In genomic region chr17:66481259-66481658, GRCh38 we compare ENCODE assay signal across 15 cellular contexts.
DNase-seq lines count a peak whose midpoint lies in the region; TF ChIP-seq lines count a peak whose summit lies in the region.
"Had no signal": no experiment of that assay in that cellular context is flagged by ENCODE, and none has a peak within 500 bp of the region (broad histone marks: within the 10 kb centered on the region; RNA-seq: fewer than 3 reads in every experiment).

No MANE protein-coding gene starts in this region.

- no peak for TF ChIP-seq POLR2A in tibial nerve (IDR thresholded peaks at IDR 0.05)

- POLR2A ChIA-PET in Caco-2 (lab: Charles Lee) = interaction anchor here (0.6 kb wide), 2 partner anchors 18 to 273 kb away, joined by 3 read pairs; no protein-coding TSS in a partner anchor

- peaks cover 63% of the 10 kb centered on the region for H3K36me3 Mint-ChIP-seq in activated T-cell treated with anti-CD3 and anti-CD28 coated beads, Interleukin-2, amount 50 U/mL, for 24 hours (ENCODE audit: low read depth)
- H3K36me3 Mint-ChIP-seq in dendritic cell treated with granulocyte-macrophage colony-stimulating factor and Interleukin-4, amounts not matched to agents 40 ng/mL and 50 ng/mL, for 4 days (ENCODE audit: low read depth) = peaks cover 5% of the 10 kb centered on the region
- H3K36me3 Mint-ChIP-seq in Caco-2 (ENCODE audit: insufficient read depth, unreplicated experiment) = no peaks in the 10 kb centered on the region
- peaks cover 0 to 6% (median 6%) of the 10 kb centered on the region in 3 donors for H3K36me3 Mint-ChIP-seq in immature natural killer cell

- no peak for DNase-seq in activated T-cell treated with anti-CD3 and anti-CD28 coated beads, Interleukin-2, amount 50 U/mL, for 24 hours
- DNase-seq in activated T-cell treated with anti-CD3 and anti-CD28 coated beads for 4 hours (no peak), KBM-7 (peak; percentile 22), NCI-H1930 (lab: John Stamatoyannopoulos, UW) (no peak), Caco-2 (no peak), immature natural killer cell (no peak), tibial nerve (ENCODE audit: low spot score in 2 of 2) (no peak)
- DNase-seq: BE2C; CD4-positive, alpha-beta memory T cell; GOT3; NCI-H1105; NCI-H2081 treated with DMSO at 0.1 percent for 48 hours; NCI-H82; SJCRH30 had no signal

- peak overlapping the region; percentile 32 for H3K27ac Mint-ChIP-seq in activated T-cell treated with anti-CD3 and anti-CD28 coated beads, Interleukin-2, amount 50 U/mL, for 24 hours
- peak overlapping the region; percentile 8 for H3K27ac Mint-ChIP-seq in dendritic cell treated with granulocyte-macrophage colony-stimulating factor and Interleukin-4, amounts not matched to agents 40 ng/mL and 50 ng/mL, for 4 days
- H3K27ac Mint-ChIP-seq in Caco-2 (ENCODE audit: unreplicated experiment) (no peak overlapping the region), immature natural killer cell (no peak overlapping the region)

- in situ Hi-C loops in KBM-7 (cut with MboI; ENCODE audit: low pct_unique_long_range_greater_than_20kb, low sequenced_read_pairs) = loop anchor here (25.0 kb wide), 1 partner anchor 94 kb away; no protein-coding TSS in a partner anchor

- H3K36me3 ChIP-seq in Caco-2 (ENCODE audit: control insufficient read depth, insufficient read depth, low read length) = no peaks in the 10 kb centered on the region
- no peaks in the 10 kb centered on the region for H3K36me3 ChIP-seq in tibial nerve
- H3K36me3 ChIP-seq: BE2C, SJCRH30 had no signal

- no peak overlapping the region for H3K4me3 Mint-ChIP-seq in activated T-cell treated with anti-CD3 and anti-CD28 coated beads, Interleukin-2, amount 50 U/mL, for 24 hours
- no peak overlapping the region for H3K4me3 Mint-ChIP-seq in dendritic cell treated with granulocyte-macrophage colony-stimulating factor and Interleukin-4, amounts not matched to agents 40 ng/mL and 50 ng/mL, for 4 days
- H3K4me3 Mint-ChIP-seq in Caco-2 (ENCODE audit: unreplicated experiment) (no peak overlapping the region), immature natural killer cell (no peak overlapping the region)
- H3K4me3 Mint-ChIP-seq: CD4-positive, alpha-beta memory T cell had no signal

- intact Hi-C loops in dendritic cell treated with granulocyte-macrophage colony-stimulating factor and Interleukin-4, amounts not matched to agents 40 ng/mL and 50 ng/mL, for 4 days (cut with micrococcal nuclease) = no loop called here
- intact Hi-C loops in Caco-2 (cut with micrococcal nuclease; ENCODE audit: unreplicated experiment) = no loop called here

- peaks cover 54% of the 10 kb centered on the region for H3K4me1 Mint-ChIP-seq in activated T-cell treated with anti-CD3 and anti-CD28 coated beads, Interleukin-2, amount 50 U/mL, for 24 hours (ENCODE audit: low read depth)
- peaks cover 27% of the 10 kb centered on the region for H3K4me1 Mint-ChIP-seq in dendritic cell treated with granulocyte-macrophage colony-stimulating factor and Interleukin-4, amounts not matched to agents 40 ng/mL and 50 ng/mL, for 4 days (ENCODE audit: low read depth)
- peaks cover 9% of the 10 kb centered on the region for H3K4me1 Mint-ChIP-seq in Caco-2 (ENCODE audit: low read depth, unreplicated experiment)
- H3K4me1 Mint-ChIP-seq in immature natural killer cell = peaks cover 0 to 4% of the 10 kb centered on the region in 2 donors

- H3K4me3 ChIP-seq in Caco-2 (ENCODE audit: low read depth, low read length) = no peak overlapping the region
- no peak overlapping the region for H3K4me3 ChIP-seq in tibial nerve
- H3K4me3 ChIP-seq: SJCRH30 had no signal

- H3K9me3 Mint-ChIP-seq in activated T-cell treated with anti-CD3 and anti-CD28 coated beads, Interleukin-2, amount 50 U/mL, for 24 hours = peaks cover 4% of the 10 kb centered on the region
- H3K9me3 Mint-ChIP-seq in dendritic cell treated with granulocyte-macrophage colony-stimulating factor and Interleukin-4, amounts not matched to agents 40 ng/mL and 50 ng/mL, for 4 days = peaks cover 8% of the 10 kb centered on the region
- no peaks in the 10 kb centered on the region for H3K9me3 Mint-ChIP-seq in Caco-2 (ENCODE audit: unreplicated experiment)
- peaks cover 0 to 4% (median 0%) of the 10 kb centered on the region in 6 donors for H3K9me3 Mint-ChIP-seq in immature natural killer cell

- H3K4me1 ChIP-seq in Caco-2 (no peaks in the 10 kb centered on the region), tibial nerve (peaks cover 0 to 7% (median 3%) of the 10 kb centered on the region in 4 donors)
- H3K4me1 ChIP-seq: BE2C, SJCRH30 had no signal

- H3K27ac ChIP-seq in tibial nerve = peak overlapping the region in 2 of 4 donors; percentile 71 to 78
- H3K27ac ChIP-seq: SJCRH30 had no signal

- 79 to 87% methylated on average over 8 of the region's 8 CpGs for WGBS in tibial nerve, 2 donors

- H3K27me3 Mint-ChIP-seq in activated T-cell treated with anti-CD3 and anti-CD28 coated beads, Interleukin-2, amount 50 U/mL, for 24 hours = no peaks in the 10 kb centered on the region
- H3K27me3 Mint-ChIP-seq in dendritic cell treated with granulocyte-macrophage colony-stimulating factor and Interleukin-4, amounts not matched to agents 40 ng/mL and 50 ng/mL, for 4 days = no peaks in the 10 kb centered on the region
- H3K27me3 Mint-ChIP-seq in Caco-2 (ENCODE audit: insufficient read depth, unreplicated experiment) (no peaks in the 10 kb centered on the region), immature natural killer cell (ENCODE audit: low read depth in 3 of 3) (peaks cover 0 to 3% (median 2%) of the 10 kb centered on the region in 3 donors)
- H3K27me3 Mint-ChIP-seq: CD4-positive, alpha-beta memory T cell had no signal

- no peak for TF ChIP-seq EP300 in tibial nerve (IDR thresholded peaks at IDR 0.05)

- H3K27me3 ChIP-seq in Caco-2 (replicated peaks; ENCODE audit: control insufficient read depth, insufficient read depth, low read length) (no peaks in the 10 kb centered on the region), tibial nerve (no peaks in the 10 kb centered on the region)
- H3K27me3 ChIP-seq: BE2C, SJCRH30 had no signal

- CTCF ChIA-PET in Caco-2 (lab: Charles Lee) = no interaction called here

- TF ChIP-seq CTCF in Caco-2 (IDR thresholded peaks at IDR 0.05; ENCODE audit: insufficient read depth in 1 of 2, low read depth in 1 of 2, low read length in 1 of 2, severe bottlenecking in 1 of 2, unreplicated experiment in 1 of 2) (no peak), tibial nerve (IDR thresholded peaks at IDR 0.05) (no peak)

- H3K9me3 ChIP-seq in Caco-2 (no peaks in the 10 kb centered on the region), tibial nerve (no peaks in the 10 kb centered on the region)
- H3K9me3 ChIP-seq: BE2C had no signal

- no TSS peak for BruUV-seq in Caco-2 (replicated peaks; lab: Mats Ljungman, UMichigan)

Comparison
In these comparisons a context has a peak if more than half of its experiments do, and no peak if none do; other contexts are left out.
1. H3K27ac Mint-ChIP-seq: peak in activated T-cell treated with anti-CD3 and anti-CD28 coated beads, Interleukin-2, amount 50 U/mL, for 24 hours (single experiment) and dendritic cell treated with granulocyte-macrophage colony-stimulating factor and Interleukin-4, amounts not matched to agents 40 ng/mL and 50 ng/mL, for 4 days (single experiment); none in Caco-2 (single experiment) and immature natural killer cell (0 of 6).